In genomic region chr2:233341296-233341695, GRCh38 we compare ENCODE assay signal across 1 cellular context.
TF ChIP-seq lines count a peak whose summit lies in the region.

No MANE protein-coding gene starts in this region.

TF ChIP-seq in SK-N-SH, 30 proteins besides CTCF, POLR2A, EP300 and RAD21 (continued from another document):
- TF ChIP-seq, protein P1, sequence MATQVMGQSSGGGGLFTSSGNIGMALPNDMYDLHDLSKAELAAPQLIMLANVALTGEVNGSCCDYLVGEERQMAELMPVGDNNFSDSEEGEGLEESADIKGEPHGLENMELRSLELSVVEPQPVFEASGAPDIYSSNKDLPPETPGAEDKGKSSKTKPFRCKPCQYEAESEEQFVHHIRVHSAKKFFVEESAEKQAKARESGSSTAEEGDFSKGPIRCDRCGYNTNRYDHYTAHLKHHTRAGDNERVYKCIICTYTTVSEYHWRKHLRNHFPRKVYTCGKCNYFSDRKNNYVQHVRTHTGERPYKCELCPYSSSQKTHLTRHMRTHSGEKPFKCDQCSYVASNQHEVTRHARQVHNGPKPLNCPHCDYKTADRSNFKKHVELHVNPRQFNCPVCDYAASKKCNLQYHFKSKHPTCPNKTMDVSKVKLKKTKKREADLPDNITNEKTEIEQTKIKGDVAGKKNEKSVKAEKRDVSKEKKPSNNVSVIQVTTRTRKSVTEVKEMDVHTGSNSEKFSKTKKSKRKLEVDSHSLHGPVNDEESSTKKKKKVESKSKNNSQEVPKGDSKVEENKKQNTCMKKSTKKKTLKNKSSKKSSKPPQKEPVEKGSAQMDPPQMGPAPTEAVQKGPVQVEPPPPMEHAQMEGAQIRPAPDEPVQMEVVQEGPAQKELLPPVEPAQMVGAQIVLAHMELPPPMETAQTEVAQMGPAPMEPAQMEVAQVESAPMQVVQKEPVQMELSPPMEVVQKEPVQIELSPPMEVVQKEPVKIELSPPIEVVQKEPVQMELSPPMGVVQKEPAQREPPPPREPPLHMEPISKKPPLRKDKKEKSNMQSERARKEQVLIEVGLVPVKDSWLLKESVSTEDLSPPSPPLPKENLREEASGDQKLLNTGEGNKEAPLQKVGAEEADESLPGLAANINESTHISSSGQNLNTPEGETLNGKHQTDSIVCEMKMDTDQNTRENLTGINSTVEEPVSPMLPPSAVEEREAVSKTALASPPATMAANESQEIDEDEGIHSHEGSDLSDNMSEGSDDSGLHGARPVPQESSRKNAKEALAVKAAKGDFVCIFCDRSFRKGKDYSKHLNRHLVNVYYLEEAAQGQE (IDR thresholded peaks at IDR 0.05; ENCODE audit: low read depth, low read length): no peak
- no peak for TF ChIP-seq CHD2 (IDR thresholded peaks at IDR 0.05; ENCODE audit: low read length, partially characterized antibody)
- TF ChIP-seq, protein P2, sequence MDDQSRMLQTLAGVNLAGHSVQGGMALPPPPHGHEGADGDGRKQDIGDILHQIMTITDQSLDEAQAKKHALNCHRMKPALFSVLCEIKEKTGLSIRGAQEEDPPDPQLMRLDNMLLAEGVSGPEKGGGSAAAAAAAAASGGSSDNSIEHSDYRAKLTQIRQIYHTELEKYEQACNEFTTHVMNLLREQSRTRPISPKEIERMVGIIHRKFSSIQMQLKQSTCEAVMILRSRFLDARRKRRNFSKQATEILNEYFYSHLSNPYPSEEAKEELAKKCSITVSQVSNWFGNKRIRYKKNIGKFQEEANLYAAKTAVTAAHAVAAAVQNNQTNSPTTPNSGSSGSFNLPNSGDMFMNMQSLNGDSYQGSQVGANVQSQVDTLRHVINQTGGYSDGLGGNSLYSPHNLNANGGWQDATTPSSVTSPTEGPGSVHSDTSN (IDR thresholded peaks at IDR 0.05): no peak
- TF ChIP-seq FOXJ3 (CRISPR knock-in tag; IDR thresholded peaks at IDR 0.05): no peak
- no peak for TF ChIP-seq TCF12 (IDR thresholded peaks at IDR 0.05)
TF ChIP-seq in SK-N-SH: peak in this region for 0.
